Comparison of ENCODE assay signal across 28 cellular contexts in the genomic region with DNA sequence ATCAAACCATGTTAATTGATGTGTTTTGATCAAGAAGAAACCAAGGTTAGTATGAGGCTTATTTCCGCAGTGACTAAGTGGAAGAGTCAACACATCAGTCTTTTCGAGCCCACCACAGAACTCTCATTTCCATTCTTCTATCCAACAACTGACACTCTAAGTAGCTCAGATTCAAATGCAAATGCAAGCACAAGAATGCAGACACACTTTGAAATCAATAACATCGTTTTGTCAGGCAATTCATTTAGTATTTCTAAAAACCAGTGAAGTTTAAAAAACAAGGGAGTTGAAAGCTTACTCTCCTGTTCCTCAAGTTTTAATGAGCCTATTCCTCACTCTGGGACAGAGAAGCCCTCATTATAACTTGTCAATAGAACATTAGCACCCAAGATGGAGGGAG.
"Had no signal": no experiment of that assay in that cellular context is flagged by ENCODE, and none has a peak within 500 bp of the region (broad histone marks: within the 10 kb centered on the region; RNA-seq: fewer than 3 reads in every experiment).

No MANE protein-coding gene starts in this region.

- H3K9me3 ChIP-seq: gastrocnemius medialis, heart right ventricle, left lung, mucosa of descending colon, ovary, right lobe of liver, thoracic aorta, vagina had no signal

- H3K27me3 ChIP-seq: gastrocnemius medialis, heart right ventricle, left lung, ovary, right lobe of liver, vagina had no signal

- H3K27ac ChIP-seq: dorsolateral prefrontal cortex, epithelial cell of prostate, gastrocnemius medialis, heart right ventricle, left lung, ovary, right lobe of liver, thoracic aorta, vagina had no signal

- H3K27ac Mint-ChIP-seq: mesothelial cell of epicardium; naive B cell; natural killer cell treated with Interleukin-12 subunit alpha and Interleukin-12 subunit beta and Interleukin-15 and Interleukin-18, amount 100 ng/mL, for 72 hours; stimulated activated naive B cell treated with anti-CD40 and anti-IgM and Interleukin-4, amounts not matched to agents 10 μg/mL and 1 μg/mL and 100 μg/mL, for 72 hours; stimulated activated naive CD8-positive, alpha-beta T cell treated with anti-CD3 and anti-CD28 coated beads, Interleukin-15, Interleukin-2, amounts not matched to agents 100 ng/mL and 50 ng/mL, for 24 hours had no signal

- H3K36me3 Mint-ChIP-seq: mesothelial cell of epicardium; naive B cell; natural killer cell treated with Interleukin-12 subunit alpha and Interleukin-12 subunit beta and Interleukin-15 and Interleukin-18, amount 100 ng/mL, for 72 hours; stimulated activated naive B cell treated with anti-CD40 and anti-IgM and Interleukin-4, amounts not matched to agents 10 μg/mL and 1 μg/mL and 100 μg/mL, for 72 hours had no signal

- ATAC-seq: esophagus mucosa; gastrocnemius medialis; heart right ventricle; left cardiac atrium; left lung; mucosa of descending colon; natural killer cell treated with Interleukin-12 subunit alpha and Interleukin-12 subunit beta and Interleukin-15 and Interleukin-18, amount 100 ng/mL, for 72 hours; right lobe of liver; stimulated activated naive B cell treated with anti-CD40 and anti-IgM and Interleukin-4, amounts not matched to agents 10 μg/mL and 1 μg/mL and 100 μg/mL, for 72 hours had no signal

- H3K4me3 ChIP-seq: dorsolateral prefrontal cortex, gastrocnemius medialis, heart right ventricle, left lung, mucosa of descending colon, ovary, right lobe of liver, thoracic aorta, vagina had no signal

- H3K9me3 Mint-ChIP-seq: natural killer cell treated with Interleukin-12 subunit alpha and Interleukin-12 subunit beta and Interleukin-15 and Interleukin-18, amount 100 ng/mL, for 72 hours; stimulated activated naive B cell treated with anti-CD40 and anti-IgM and Interleukin-4, amounts not matched to agents 10 μg/mL and 1 μg/mL and 100 μg/mL, for 72 hours; stimulated activated naive CD8-positive, alpha-beta T cell treated with anti-CD3 and anti-CD28 coated beads, Interleukin-15, Interleukin-2, amounts not matched to agents 100 ng/mL and 50 ng/mL, for 24 hours had no signal

- H3K4me3 Mint-ChIP-seq: mesothelial cell of epicardium; naive B cell; natural killer cell treated with Interleukin-12 subunit alpha and Interleukin-12 subunit beta and Interleukin-15 and Interleukin-18, amount 100 ng/mL, for 72 hours; stimulated activated naive B cell treated with anti-CD40 and anti-IgM and Interleukin-4, amounts not matched to agents 10 μg/mL and 1 μg/mL and 100 μg/mL, for 72 hours; stimulated activated naive CD8-positive, alpha-beta T cell treated with anti-CD3 and anti-CD28 coated beads, Interleukin-15, Interleukin-2, amounts not matched to agents 100 ng/mL and 50 ng/mL, for 24 hours had no signal

- H3K27me3 Mint-ChIP-seq: stimulated activated naive B cell treated with anti-CD40 and anti-IgM and Interleukin-4, amounts not matched to agents 10 μg/mL and 1 μg/mL and 100 μg/mL, for 72 hours; stimulated activated naive CD8-positive, alpha-beta T cell treated with anti-CD3 and anti-CD28 coated beads, Interleukin-15, Interleukin-2, amounts not matched to agents 100 ng/mL and 50 ng/mL, for 24 hours had no signal

- H3K4me1 ChIP-seq: gastrocnemius medialis, heart right ventricle, left lung, right lobe of liver, vagina had no signal

- DNase-seq: dorsolateral prefrontal cortex; effector CD4-positive, alpha-beta T cell; foreskin fibroblast; gastrocnemius medialis; heart right ventricle; hippocampal formation; left cardiac atrium; left lung; mesenchymal stem cell; mucosa of descending colon; naive B cell; occipital lobe; ovary; right lobe of liver; small intestine; stimulated activated CD4-positive, alpha-beta T cell treated with anti-CD3 and anti-CD28 coated beads, Interleukin-15, amount 100 ng/mL, for 24 hours; stimulated activated CD4-positive, alpha-beta T cell treated with anti-CD3 and anti-CD28 coated beads, Interleukin-2, amount 100 ng/mL, for 48 hours; stimulated activated naive B cell treated with anti-CD40 and anti-IgM and Interleukin-4, amounts not matched to agents 10 μg/mL and 1 μg/mL and 100 μg/mL, for 72 hours; trophoblast cell had no signal

- FAIRE-seq: colon, islet of Langerhans, small intestine had no signal

- H3K4me1 Mint-ChIP-seq: mesothelial cell of epicardium; naive B cell; stimulated activated naive B cell treated with anti-CD40 and anti-IgM and Interleukin-4, amounts not matched to agents 10 μg/mL and 1 μg/mL and 100 μg/mL, for 72 hours had no signal

- H3K36me3 ChIP-seq: gastrocnemius medialis, heart right ventricle, left lung, ovary, right lobe of liver, thoracic aorta, vagina had no signal
